12 cellular contexts compared by ENCODE assay signal in the genomic region with DNA sequence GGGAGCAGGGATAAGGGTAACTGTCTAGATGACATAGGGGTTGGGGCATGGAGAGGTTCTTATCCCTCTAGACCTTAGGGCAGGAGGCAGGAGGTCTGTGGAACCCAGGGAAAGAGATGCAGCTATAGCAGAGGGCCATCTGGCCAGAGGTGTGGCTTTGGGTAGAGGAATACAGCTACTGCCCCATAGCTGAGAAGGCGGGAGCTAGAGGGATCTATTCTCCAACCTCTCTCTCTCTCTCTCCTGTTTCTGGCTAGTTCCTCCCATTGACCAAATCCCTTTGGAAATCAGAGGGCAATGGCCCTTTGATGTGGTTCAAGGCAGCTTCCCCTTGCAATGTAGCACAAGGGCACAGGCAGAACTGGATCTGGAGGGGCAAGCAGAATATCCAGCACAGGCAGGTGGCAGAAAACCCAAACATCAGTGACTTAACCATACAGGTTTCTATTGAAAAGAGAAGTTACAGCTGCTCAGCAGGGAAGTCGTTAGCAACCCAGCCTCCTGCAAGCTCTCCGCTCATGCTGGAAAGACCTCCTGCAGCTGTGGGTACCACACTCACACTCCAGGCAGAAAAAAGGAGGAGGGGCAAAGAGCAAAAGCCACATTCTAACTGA. TPM values are rescaled to one million over a fixed set of nuclear protein-coding genes. Genes with fewer than 3 reads are reported as not detected.
DNase-seq lines count a peak whose midpoint lies in the region; ATAC-seq and TF ChIP-seq lines count a peak whose summit lies in the region.
"Had no signal": no experiment of that assay in that cellular context is flagged by ENCODE, and none has a peak within 500 bp of the region (broad histone marks: within the 10 kb centered on the region; RNA-seq: fewer than 3 reads in every experiment).

No MANE protein-coding gene starts in this region.

- no peak overlapping the region for H3K27ac Mint-ChIP-seq in neural progenitor cell
- H3K27ac Mint-ChIP-seq: activated CD8-positive, alpha-beta T cell treated with anti-CD3 and anti-CD28 coated beads for 36 hours had no signal

- H3K36me3 Mint-ChIP-seq in neural progenitor cell, result no peaks in the 10 kb centered on the region

- peak; percentile 6 for DNase-seq in NCI-H2029 (lab: John Stamatoyannopoulos, UW)
- DNase-seq in NCI-H2029 treated with DMSO at 0.1 percent for 48 hours (lab: John Stamatoyannopoulos, UW), result no peak
- DNase-seq in NCI-H2107 (lab: John Stamatoyannopoulos, UW), result peak; percentile 44
- DNase-seq in SW480 (ENCODE audit: low spot score), result peak; percentile 96
- DNase-seq in neural progenitor cell (ENCODE audit: low spot score), result peak; percentile 62
- DNase-seq in 8988T, result no peak
- DNase-seq in anterior cingulate cortex (lab: John Stamatoyannopoulos, UW), result no peak
- DNase-seq: activated CD8-positive, alpha-beta T cell treated with anti-CD3 and anti-CD28 coated beads for 36 hours; activated gamma-delta T cell treated with Interleukin-2 at 50 U/mL for 16 hours had no signal

- H3K4me3 Mint-ChIP-seq in neural progenitor cell, result no peak overlapping the region
- H3K4me3 Mint-ChIP-seq: activated CD8-positive, alpha-beta T cell treated with anti-CD3 and anti-CD28 coated beads for 36 hours had no signal

- H3K4me2 ChIP-seq in neural progenitor cell, result peak overlapping the region; percentile 58
- H3K4me2 ChIP-seq: A549 had no signal

- H3K27me3 Mint-ChIP-seq in neural progenitor cell (ENCODE audit: insufficient read depth, low read depth), result no peaks in the 10 kb centered on the region

- H3K4me1 Mint-ChIP-seq in neural progenitor cell, result peaks cover 18% of the 10 kb centered on the region

- no peaks in the 10 kb centered on the region for H3K79me2 ChIP-seq in neural progenitor cell (ENCODE audit: low read depth)

- H3K4me3 ChIP-seq in neural progenitor cell, result no peak overlapping the region
- H3K4me3 ChIP-seq: A549, tibial nerve had no signal

- H3K36me3 ChIP-seq in neural progenitor cell, result no peaks in the 10 kb centered on the region
- H3K36me3 ChIP-seq: tibial nerve had no signal

- TF ChIP-seq CTCF in neural progenitor cell (IDR thresholded peaks at IDR 0.05), result no peak

- peaks cover 21% of the 10 kb centered on the region for H3K4me1 ChIP-seq in neural progenitor cell
- H3K4me1 ChIP-seq: tibial nerve had no signal

- no peak overlapping the region for H3K27ac ChIP-seq in neural progenitor cell
- H3K27ac ChIP-seq: tibial nerve had no signal

- H4K20me1 ChIP-seq in neural progenitor cell (ENCODE audit: low read depth), result no peaks in the 10 kb centered on the region

- no peak overlapping the region for H3K9ac ChIP-seq in neural progenitor cell

- no peaks in the 10 kb centered on the region for H3K9me3 Mint-ChIP-seq in neural progenitor cell
- H3K9me3 Mint-ChIP-seq: activated CD8-positive, alpha-beta T cell treated with anti-CD3 and anti-CD28 coated beads for 36 hours had no signal

- no peak overlapping the region for H2AFZ ChIP-seq in neural progenitor cell (replicated peaks)

- H3K9me3 ChIP-seq in neural progenitor cell (ENCODE audit: low read depth), result no peaks in the 10 kb centered on the region
- H3K9me3 ChIP-seq: A549, tibial nerve had no signal

- no peaks in the 10 kb centered on the region for H3K27me3 ChIP-seq in neural progenitor cell
- H3K27me3 ChIP-seq: tibial nerve had no signal

- no peak for ATAC-seq in GM21515 (IDR thresholded peaks at IDR 0.05; ENCODE audit: unreplicated experiment)
- ATAC-seq: A549; activated CD8-positive, alpha-beta T cell treated with anti-CD3 and anti-CD28 coated beads for 36 hours had no signal

- peaks cover 13% of the 10 kb centered on the region for H3F3A ChIP-seq in neural progenitor cell (ENCODE audit: low read depth)

RNA-seq across cellular contexts. Expression of a gene that starts 22.3 kb away (rescaled TPM):
- not detected in 2 replicates for total RNA-seq in neural progenitor cell (ENCODE audit: low replicate concordance)
- total RNA-seq: activated CD8-positive, alpha-beta T cell treated with anti-CD3 and anti-CD28 coated beads for 36 hours; tibial nerve had no signal

Comparison
In these comparisons a context has a peak if more than half of its experiments do, and no peak if none do; other contexts are left out.
1. DNase-seq: peak in NCI-H2029 (single experiment), NCI-H2107 (single experiment), SW480 (single experiment) and neural progenitor cell (single experiment); none in NCI-H2029 treated with DMSO at 0.1 percent for 48 hours (single experiment), 8988T (single experiment) and anterior cingulate cortex (0 of 58).